Comparison of ENCODE assay signal across 8 cellular contexts in the genomic region with DNA sequence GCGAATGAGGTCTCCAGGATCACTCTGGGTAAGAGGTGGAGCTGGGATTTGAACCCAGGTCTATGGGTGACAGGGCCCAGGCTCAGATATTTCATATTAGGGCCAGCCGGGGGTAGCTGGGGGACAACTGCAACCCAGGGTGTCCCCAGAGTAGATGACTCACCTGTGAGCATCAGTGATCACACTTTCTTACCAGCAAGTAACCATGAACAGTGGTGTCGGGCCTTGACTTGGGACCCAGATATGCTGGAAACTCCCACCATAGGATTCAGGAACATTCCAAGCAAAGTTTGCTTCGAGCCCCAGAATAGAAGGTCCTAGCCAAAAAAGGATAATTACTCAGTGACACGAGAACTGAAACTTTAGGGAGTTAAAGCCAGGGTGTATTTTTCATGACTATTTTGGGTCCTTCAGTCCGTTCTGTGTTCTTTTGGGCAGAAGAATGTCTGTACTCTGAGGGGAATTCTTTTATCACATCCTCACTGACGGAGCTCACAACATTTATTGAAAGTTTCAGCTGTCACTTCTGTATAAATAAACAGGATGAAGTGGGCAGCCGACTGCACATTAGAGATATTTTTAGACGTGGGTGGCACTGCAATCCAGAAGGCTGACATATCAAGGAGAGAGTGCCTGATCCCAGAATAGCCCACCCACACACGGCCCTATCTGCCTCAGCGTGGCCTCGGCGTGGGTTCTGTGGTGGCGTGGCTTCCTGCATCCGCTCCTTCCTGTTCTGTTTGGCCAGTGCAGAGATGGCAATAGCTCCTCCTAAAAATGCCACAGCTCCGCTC. TPM values are rescaled to one million over a fixed set of nuclear protein-coding genes. Genes with fewer than 3 reads are reported as not detected.
DNase-seq lines count a peak whose midpoint lies in the region; ATAC-seq, FAIRE-seq and TF ChIP-seq lines count a peak whose summit lies in the region.

No MANE protein-coding gene starts in this region.

- H3K27ac ChIP-seq in ACC112 (ENCODE audit: low read depth, low read length), result peak overlapping the region; percentile 86
- H3K27ac ChIP-seq in HL-60 (replicated peaks), result peak overlapping the region; percentile 76
- peak overlapping the region; percentile 69 for H3K27ac ChIP-seq in lower lobe of right lung

- no peaks in the 10 kb centered on the region for H3K79me2 ChIP-seq in ACC112 (ENCODE audit: control insufficient read depth, insufficient read depth, low read length, unreplicated experiment)

- H3K4me1 ChIP-seq in ACC112 (ENCODE audit: control insufficient read depth, insufficient read depth, low read length, unreplicated experiment), result peaks cover 12% of the 10 kb centered on the region
- peaks cover 15% of the 10 kb centered on the region for H3K4me1 ChIP-seq in lower lobe of right lung

- peak overlapping the region; percentile 24 for H3K4me3 ChIP-seq in ACC112 (ENCODE audit: low read depth, low read length)
- no peak overlapping the region for H3K4me3 ChIP-seq in HL-60 (replicated peaks; ENCODE audit: insufficient read depth, low read length)
- H3K4me3 ChIP-seq in lower lobe of right lung, result no peak overlapping the region

- TF ChIP-seq CTCF in HL-60 (IDR thresholded peaks at IDR 0.05; ENCODE audit: insufficient read depth, low read length) (no peak), lower lobe of right lung (IDR thresholded peaks at IDR 0.05) (no peak)

- peak in 1 of 2 experiments; percentile 21 for DNase-seq in HL-60 (ENCODE audit: low read depth in 1 of 2, low spot score in 1 of 2)
- DNase-seq in amniotic stem cell (lab: John Stamatoyannopoulos, UW), result peak; percentile 65
- peak; percentile 68 for DNase-seq in lower lobe of right lung
- DNase-seq in urothelium cell line (ENCODE audit: low spot score), result peak; percentile 42
- DNase-seq in NCI-H2029 (lab: John Stamatoyannopoulos, UW), result no peak

- peak overlapping the region; percentile 76 for H2AFZ ChIP-seq in ACC112 (ENCODE audit: low read length, unreplicated experiment)

- H3K36me3 ChIP-seq in ACC112 (ENCODE audit: insufficient read depth, low read length), result no peaks in the 10 kb centered on the region
- no peaks in the 10 kb centered on the region for H3K36me3 ChIP-seq in lower lobe of right lung

- intact Hi-C loops in lower lobe of right lung (cut with DNase I), result no loop called here

- H3K9me3 ChIP-seq in lower lobe of right lung, result no peaks in the 10 kb centered on the region

- H3K27me3 ChIP-seq in ACC112 (ENCODE audit: insufficient read depth, low read length) (no peaks in the 10 kb centered on the region), HL-60 (ENCODE audit: insufficient read depth, poor library complexity, severe bottlenecking) (no peaks in the 10 kb centered on the region), lower lobe of right lung (ENCODE audit: low read depth) (no peaks in the 10 kb centered on the region)

- FAIRE-seq in urothelium cell line (lab: Jason Lieb, UNC), result no peak

- ATAC-seq in lower lobe of right lung, result peak; percentile 85
- ATAC-seq in HG02588 (IDR thresholded peaks at IDR 0.05; ENCODE audit: unreplicated experiment), result no peak
- ATAC-seq in HG03196 (IDR thresholded peaks at IDR 0.05; ENCODE audit: unreplicated experiment), result no peak

RNA-seq across cellular contexts. Expression of gene RAMP1, which starts 45.6 kb away (rescaled TPM):
- total RNA-seq in lower lobe of right lung, result 5.1 TPM

Comparison
In these comparisons a context has a peak if more than half of its experiments do, and no peak if none do; other contexts are left out.
1. ATAC-seq: peak in lower lobe of right lung (2 of 2); none in HG02588 (single experiment) and HG03196 (single experiment).
2. Peak in every context shown above with its lines, with median percentiles within 50 percentile points of each other: H3K27ac ChIP-seq.